Comparison of ENCODE assay signal across 25 cellular contexts in the genomic region with DNA sequence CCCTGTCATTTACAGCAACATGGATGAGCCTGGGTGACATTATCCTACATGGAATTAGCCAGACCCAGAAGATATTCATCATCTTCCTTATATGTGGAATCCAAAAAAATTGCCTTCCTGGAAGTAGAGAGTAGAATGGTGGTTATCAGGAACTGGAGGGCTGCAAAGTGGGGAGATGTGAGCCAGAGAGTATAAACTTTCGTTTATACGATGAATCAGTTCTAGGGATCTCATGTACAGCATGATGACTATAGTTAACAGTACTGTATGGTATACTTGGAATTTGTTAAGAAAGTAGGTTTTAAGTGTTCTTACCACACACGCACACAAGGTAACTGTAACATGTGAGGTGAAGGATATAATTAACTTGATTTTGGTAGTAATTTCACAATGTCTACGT.
"Had no signal": no experiment of that assay in that cellular context is flagged by ENCODE, and none has a peak within 500 bp of the region (broad histone marks: within the 10 kb centered on the region; RNA-seq: fewer than 3 reads in every experiment).

No MANE protein-coding gene starts in this region.

- DNase-seq: activated CD4-positive, alpha-beta memory T cell treated with anti-CD3 and anti-CD28 coated beads for 36 hours; activated CD4-positive, alpha-beta T cell treated with anti-CD3 and anti-CD28 coated beads for 36 hours; activated CD4-positive, alpha-beta T cell treated with anti-CD3 and anti-CD28 coated beads, Interleukin-2, amount 10 ng/mL, durations not matched to agents 24 days and 14 days; activated CD4-positive, CD25-positive, alpha-beta regulatory T cell; activated CD4-positive, CD25-positive, alpha-beta regulatory T cell treated with anti-CD3 and anti-CD28 coated beads, Interleukin-2, amount 50 U/mL, for 72 hours; activated CD8-positive, alpha-beta memory T cell treated with anti-CD3 and anti-CD28 coated beads, Interleukin-2, amount 50 U/mL, for 48 hours; activated CD8-positive, alpha-beta T cell treated with anti-CD3 and anti-CD28 coated beads, Interleukin-2, amount 10 ng/mL, durations not matched to agents 7 days and 5 days; activated effector memory CD4-positive, alpha-beta T cell treated with Interleukin-2 at 50 U/mL for 16 hours; activated gamma-delta T cell treated with Interleukin-2 at 50 U/mL for 16 hours; activated naive CD4-positive, alpha-beta T cell treated with anti-CD3 and anti-CD28 coated beads, Interleukin-2, amount 50 U/mL, for 16 hours; activated naive CD4-positive, alpha-beta T cell treated with Interleukin-2 at 50 U/mL for 16 hours; activated T-cell treated with anti-CD3 and anti-CD28 coated beads for 4 hours; activated T-cell treated with anti-CD3 and anti-CD28 coated beads, Interleukin-2, amount 50 U/mL, for 24 hours; activated T-cell treated with anti-CD3 and anti-CD28 coated beads, Interleukin-2, amount 50 U/mL, for 72 hours; amniotic stem cell; anterior cingulate cortex; brain microvascular endothelial cell; dorsolateral prefrontal cortex; effector memory CD4-positive, alpha-beta T cell; head of caudate nucleus; T-helper 1 cell; T-helper 17 cell; T1000 had no signal

- H3K36me3 ChIP-seq: brain microvascular endothelial cell had no signal

- ATAC-seq: activated CD4-positive, alpha-beta T cell treated with anti-CD3 and anti-CD28 coated beads for 36 hours; activated CD8-positive, alpha-beta T cell treated with anti-CD3 and anti-CD28 coated beads, Interleukin-2, amount 10 ng/mL, durations not matched to agents 7 days and 5 days; activated T-cell treated with anti-CD3 and anti-CD28 coated beads, Interleukin-2, amount 50 U/mL, for 72 hours; esophagus mucosa; T-helper 17 cell had no signal

- H3K27me3 ChIP-seq: brain microvascular endothelial cell, dorsolateral prefrontal cortex had no signal

- H3K4me3 ChIP-seq: coronary artery, dorsolateral prefrontal cortex had no signal

- H3K27ac ChIP-seq: brain microvascular endothelial cell, coronary artery, dorsolateral prefrontal cortex had no signal
